2 cellular contexts compared by ENCODE assay signal in genomic region chr22:37283393-37283937, GRCh38.
TF ChIP-seq lines count a peak whose summit lies in the region.

No MANE protein-coding gene starts in this region.

TF ChIP-seq in liver, 16 proteins besides CTCF, POLR2A, EP300 and RAD21:
- TF ChIP-seq RXRA (IDR thresholded peaks at IDR 0.05) (no peak), SP1 (IDR thresholded peaks at IDR 0.05) (no peak), FOXA2 (IDR thresholded peaks at IDR 0.05) (no peak)

TF ChIP-seq in HepG2, 621 proteins besides CTCF, POLR2A, EP300 and RAD21:
- TF ChIP-seq NPAS2 (CRISPR knock-in tag; IDR thresholded peaks at IDR 0.05; ENCODE audit: borderline replicate concordance), result no peak
- TF ChIP-seq SMYD3 (CRISPR knock-in tag; IDR thresholded peaks at IDR 0.05), result no peak
- TF ChIP-seq GLMP (CRISPR knock-in tag; IDR thresholded peaks at IDR 0.05; ENCODE audit: borderline replicate concordance), result no peak
- no peak for TF ChIP-seq MXD1 (CRISPR knock-in tag; IDR thresholded peaks at IDR 0.05)
- no peak for TF ChIP-seq ZNF589 (CRISPR knock-in tag; conservative IDR thresholded peaks at IDR 0.05)
- TF ChIP-seq TRIM24 (CRISPR knock-in tag; IDR thresholded peaks at IDR 0.05), result no peak
- no peak for TF ChIP-seq ZNF407 (CRISPR knock-in tag; IDR thresholded peaks at IDR 0.05; ENCODE audit: not compliant biosample characterization)
- no peak for TF ChIP-seq ZNF619 (CRISPR knock-in tag; IDR thresholded peaks at IDR 0.05)
